Comparison of ENCODE assay signal across 1 cellular context in the genomic region with DNA sequence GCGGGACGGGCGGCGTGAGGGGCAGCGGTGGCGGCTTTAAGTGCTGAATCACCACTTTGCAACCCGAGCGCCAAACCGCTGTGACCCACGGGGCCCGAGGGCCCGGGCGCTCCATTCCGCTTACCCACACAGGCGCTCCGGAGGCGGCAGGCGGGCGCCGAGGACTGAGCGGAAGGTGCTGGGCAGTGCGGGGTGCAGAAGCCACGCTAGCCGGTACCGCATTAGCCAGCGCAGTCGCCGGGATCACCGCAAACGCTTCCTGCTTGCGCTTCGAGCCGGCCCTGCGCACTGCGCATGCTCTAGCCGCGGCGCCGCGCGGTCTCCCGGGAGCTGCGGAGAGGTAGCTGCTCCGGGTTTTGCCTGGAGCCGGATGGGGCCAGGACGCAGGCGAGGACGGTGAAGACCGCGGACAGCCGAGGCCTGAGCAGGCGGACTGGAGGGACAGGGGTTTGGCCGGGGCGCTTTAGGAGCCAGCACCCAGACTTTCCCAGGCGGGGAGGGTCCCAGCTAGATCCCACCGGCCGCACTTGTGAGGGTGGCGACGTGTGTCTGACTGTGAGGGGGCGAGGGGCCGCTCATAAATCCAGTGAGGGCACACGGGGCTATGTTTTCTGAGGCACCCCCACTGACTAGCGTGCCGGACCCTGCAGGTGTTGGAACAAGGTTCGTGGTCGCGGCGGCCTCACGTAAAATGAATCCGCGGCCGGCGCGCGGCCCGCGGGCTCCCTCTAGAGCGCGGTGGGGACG.
TF ChIP-seq lines count a peak whose summit lies in the region.

A gene (minus strand): TSS at position 296 of the 747 bp plus-strand sequence. CDS start 74 bp downstream, at position 222.

TF ChIP-seq in HEK293, 187 proteins besides CTCF, POLR2A, EP300 and RAD21 (continued from another document and continues in another):
- TF ChIP-seq, protein P1, sequence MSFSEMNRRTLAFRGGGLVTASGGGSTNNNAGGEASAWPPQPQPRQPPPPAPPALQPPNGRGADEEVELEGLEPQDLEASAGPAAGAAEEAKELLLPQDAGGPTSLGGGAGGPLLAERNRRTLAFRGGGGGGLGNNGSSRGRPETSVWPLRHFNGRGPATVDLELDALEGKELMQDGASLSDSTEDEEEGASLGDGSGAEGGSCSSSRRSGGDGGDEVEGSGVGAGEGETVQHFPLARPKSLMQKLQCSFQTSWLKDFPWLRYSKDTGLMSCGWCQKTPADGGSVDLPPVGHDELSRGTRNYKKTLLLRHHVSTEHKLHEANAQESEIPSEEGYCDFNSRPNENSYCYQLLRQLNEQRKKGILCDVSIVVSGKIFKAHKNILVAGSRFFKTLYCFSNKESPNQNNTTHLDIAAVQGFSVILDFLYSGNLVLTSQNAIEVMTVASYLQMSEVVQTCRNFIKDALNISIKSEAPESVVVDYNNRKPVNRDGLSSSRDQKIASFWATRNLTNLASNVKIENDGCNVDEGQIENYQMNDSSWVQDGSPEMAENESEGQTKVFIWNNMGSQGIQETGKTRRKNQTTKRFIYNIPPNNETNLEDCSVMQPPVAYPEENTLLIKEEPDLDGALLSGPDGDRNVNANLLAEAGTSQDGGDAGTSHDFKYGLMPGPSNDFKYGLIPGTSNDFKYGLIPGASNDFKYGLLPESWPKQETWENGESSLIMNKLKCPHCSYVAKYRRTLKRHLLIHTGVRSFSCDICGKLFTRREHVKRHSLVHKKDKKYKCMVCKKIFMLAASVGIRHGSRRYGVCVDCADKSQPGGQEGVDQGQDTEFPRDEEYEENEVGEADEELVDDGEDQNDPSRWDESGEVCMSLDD (tag by site-specific recombination; IDR thresholded peaks at IDR 0.05) = peak; percentile 36; the same call in 1 of the 2 replicates
- TF ChIP-seq, protein P2, sequence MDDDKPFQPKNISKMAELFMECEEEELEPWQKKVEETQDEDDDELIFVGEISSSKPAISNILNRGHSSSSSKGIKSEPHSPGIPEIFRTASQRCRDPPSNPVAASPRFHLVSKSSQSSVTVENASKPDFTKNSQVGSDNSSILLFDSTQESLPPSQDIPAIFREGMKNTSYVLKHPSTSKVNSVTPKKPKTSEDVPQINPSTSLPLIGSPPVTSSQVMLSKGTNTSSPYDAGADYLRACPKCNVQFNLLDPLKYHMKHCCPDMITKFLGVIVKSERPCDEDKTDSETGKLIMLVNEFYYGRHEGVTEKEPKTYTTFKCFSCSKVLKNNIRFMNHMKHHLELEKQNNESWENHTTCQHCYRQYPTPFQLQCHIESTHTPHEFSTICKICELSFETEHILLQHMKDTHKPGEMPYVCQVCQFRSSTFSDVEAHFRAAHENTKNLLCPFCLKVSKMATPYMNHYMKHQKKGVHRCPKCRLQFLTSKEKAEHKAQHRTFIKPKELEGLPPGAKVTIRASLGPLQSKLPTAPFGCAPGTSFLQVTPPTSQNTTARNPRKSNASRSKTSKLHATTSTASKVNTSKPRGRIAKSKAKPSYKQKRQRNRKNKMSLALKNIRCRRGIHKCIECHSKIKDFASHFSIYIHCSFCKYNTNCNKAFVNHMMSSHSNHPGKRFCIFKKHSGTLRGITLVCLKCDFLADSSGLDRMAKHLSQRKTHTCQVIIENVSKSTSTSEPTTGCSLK (tag by site-specific recombination; IDR thresholded peaks at IDR 0.05) = no peak
- TF ChIP-seq, protein P3, sequence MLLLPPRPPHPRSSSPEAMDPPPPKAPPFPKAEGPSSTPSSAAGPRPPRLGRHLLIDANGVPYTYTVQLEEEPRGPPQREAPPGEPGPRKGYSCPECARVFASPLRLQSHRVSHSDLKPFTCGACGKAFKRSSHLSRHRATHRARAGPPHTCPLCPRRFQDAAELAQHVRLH (tag by site-specific recombination; IDR thresholded peaks at IDR 0.05) = peak; percentile 72; the same call in 1 of the 2 replicates
- peak; percentile 97 for TF ChIP-seq ZNF335 (tag by site-specific recombination; conservative IDR thresholded peaks at IDR 0.05)
- TF ChIP-seq, protein P4, sequence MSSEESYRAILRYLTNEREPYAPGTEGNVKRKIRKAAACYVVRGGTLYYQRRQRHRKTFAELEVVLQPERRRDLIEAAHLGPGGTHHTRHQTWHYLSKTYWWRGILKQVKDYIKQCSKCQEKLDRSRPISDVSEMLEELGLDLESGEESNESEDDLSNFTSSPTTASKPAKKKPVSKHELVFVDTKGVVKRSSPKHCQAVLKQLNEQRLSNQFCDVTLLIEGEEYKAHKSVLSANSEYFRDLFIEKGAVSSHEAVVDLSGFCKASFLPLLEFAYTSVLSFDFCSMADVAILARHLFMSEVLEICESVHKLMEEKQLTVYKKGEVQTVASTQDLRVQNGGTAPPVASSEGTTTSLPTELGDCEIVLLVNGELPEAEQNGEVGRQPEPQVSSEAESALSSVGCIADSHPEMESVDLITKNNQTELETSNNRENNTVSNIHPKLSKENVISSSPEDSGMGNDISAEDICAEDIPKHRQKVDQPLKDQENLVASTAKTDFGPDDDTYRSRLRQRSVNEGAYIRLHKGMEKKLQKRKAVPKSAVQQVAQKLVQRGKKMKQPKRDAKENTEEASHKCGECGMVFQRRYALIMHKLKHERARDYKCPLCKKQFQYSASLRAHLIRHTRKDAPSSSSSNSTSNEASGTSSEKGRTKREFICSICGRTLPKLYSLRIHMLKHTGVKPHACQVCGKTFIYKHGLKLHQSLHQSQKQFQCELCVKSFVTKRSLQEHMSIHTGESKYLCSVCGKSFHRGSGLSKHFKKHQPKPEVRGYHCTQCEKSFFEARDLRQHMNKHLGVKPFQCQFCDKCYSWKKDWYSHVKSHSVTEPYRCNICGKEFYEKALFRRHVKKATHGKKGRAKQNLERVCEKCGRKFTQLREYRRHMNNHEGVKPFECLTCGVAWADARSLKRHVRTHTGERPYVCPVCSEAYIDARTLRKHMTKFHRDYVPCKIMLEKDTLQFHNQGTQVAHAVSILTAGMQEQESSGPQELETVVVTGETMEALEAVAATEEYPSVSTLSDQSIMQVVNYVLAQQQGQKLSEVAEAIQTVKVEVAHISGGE (tag by site-specific recombination; conservative IDR thresholded peaks at IDR 0.05; ENCODE audit: low read depth) = peak; percentile 88
- TF ChIP-seq ZNF623 (tag by site-specific recombination; IDR thresholded peaks at IDR 0.05) = 0 out of 2 replicates have a peak, but pooled peaks have one; percentile 6
- TF ChIP-seq, protein P5, sequence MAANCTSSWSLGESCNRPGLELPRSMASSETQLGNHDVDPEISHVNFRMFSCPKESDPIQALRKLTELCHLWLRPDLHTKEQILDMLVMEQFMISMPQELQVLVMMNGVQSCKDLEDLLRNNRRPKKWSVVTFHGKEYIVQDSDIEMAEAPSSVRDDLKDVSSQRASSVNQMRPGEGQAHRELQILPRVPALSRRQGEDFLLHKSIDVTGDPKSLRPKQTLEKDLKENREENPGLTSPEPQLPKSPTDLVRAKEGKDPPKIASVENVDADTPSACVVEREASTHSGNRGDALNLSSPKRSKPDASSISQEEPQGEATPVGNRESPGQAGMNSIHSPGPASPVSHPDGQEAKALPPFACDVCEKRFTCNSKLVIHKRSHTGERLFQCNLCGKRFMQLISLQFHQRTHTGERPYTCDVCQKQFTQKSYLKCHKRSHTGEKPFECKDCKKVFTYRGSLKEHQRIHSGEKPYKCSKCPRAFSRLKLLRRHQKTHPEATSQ (tag by site-specific recombination; IDR thresholded peaks at IDR 0.05) = 0 out of 2 replicates have a peak, but pooled peaks have one; percentile 61
- peak; percentile 31; the same call in 1 of the 2 replicates for TF ChIP-seq SCRT2 (tag by site-specific recombination; IDR thresholded peaks at IDR 0.05)
- TF ChIP-seq, protein P6, sequence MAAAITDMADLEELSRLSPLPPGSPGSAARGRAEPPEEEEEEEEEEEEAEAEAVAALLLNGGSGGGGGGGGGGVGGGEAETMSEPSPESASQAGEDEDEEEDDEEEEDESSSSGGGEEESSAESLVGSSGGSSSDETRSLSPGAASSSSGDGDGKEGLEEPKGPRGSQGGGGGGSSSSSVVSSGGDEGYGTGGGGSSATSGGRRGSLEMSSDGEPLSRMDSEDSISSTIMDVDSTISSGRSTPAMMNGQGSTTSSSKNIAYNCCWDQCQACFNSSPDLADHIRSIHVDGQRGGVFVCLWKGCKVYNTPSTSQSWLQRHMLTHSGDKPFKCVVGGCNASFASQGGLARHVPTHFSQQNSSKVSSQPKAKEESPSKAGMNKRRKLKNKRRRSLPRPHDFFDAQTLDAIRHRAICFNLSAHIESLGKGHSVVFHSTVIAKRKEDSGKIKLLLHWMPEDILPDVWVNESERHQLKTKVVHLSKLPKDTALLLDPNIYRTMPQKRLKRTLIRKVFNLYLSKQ (tag by site-specific recombination; IDR thresholded peaks at IDR 0.05; ENCODE audit: borderline replicate concordance) = no peak
- TF ChIP-seq ZBTB20 (tag by site-specific recombination; IDR thresholded peaks at IDR 0.05) = peak; percentile 84
- peak; percentile 100 for TF ChIP-seq ZNF600 (tag by site-specific recombination; IDR thresholded peaks at IDR 0.05)
- TF ChIP-seq, protein P7, sequence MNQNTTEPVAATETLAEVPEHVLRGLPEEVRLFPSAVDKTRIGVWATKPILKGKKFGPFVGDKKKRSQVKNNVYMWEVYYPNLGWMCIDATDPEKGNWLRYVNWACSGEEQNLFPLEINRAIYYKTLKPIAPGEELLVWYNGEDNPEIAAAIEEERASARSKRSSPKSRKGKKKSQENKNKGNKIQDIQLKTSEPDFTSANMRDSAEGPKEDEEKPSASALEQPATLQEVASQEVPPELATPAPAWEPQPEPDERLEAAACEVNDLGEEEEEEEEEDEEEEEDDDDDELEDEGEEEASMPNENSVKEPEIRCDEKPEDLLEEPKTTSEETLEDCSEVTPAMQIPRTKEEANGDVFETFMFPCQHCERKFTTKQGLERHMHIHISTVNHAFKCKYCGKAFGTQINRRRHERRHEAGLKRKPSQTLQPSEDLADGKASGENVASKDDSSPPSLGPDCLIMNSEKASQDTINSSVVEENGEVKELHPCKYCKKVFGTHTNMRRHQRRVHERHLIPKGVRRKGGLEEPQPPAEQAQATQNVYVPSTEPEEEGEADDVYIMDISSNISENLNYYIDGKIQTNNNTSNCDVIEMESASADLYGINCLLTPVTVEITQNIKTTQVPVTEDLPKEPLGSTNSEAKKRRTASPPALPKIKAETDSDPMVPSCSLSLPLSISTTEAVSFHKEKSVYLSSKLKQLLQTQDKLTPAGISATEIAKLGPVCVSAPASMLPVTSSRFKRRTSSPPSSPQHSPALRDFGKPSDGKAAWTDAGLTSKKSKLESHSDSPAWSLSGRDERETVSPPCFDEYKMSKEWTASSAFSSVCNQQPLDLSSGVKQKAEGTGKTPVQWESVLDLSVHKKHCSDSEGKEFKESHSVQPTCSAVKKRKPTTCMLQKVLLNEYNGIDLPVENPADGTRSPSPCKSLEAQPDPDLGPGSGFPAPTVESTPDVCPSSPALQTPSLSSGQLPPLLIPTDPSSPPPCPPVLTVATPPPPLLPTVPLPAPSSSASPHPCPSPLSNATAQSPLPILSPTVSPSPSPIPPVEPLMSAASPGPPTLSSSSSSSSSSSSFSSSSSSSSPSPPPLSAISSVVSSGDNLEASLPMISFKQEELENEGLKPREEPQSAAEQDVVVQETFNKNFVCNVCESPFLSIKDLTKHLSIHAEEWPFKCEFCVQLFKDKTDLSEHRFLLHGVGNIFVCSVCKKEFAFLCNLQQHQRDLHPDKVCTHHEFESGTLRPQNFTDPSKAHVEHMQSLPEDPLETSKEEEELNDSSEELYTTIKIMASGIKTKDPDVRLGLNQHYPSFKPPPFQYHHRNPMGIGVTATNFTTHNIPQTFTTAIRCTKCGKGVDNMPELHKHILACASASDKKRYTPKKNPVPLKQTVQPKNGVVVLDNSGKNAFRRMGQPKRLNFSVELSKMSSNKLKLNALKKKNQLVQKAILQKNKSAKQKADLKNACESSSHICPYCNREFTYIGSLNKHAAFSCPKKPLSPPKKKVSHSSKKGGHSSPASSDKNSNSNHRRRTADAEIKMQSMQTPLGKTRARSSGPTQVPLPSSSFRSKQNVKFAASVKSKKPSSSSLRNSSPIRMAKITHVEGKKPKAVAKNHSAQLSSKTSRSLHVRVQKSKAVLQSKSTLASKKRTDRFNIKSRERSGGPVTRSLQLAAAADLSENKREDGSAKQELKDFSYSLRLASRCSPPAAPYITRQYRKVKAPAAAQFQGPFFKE (tag by site-specific recombination; IDR thresholded peaks at IDR 0.05; ENCODE audit: borderline replicate concordance) = 0 out of 2 replicates have a peak, but pooled peaks have one; percentile 20
- TF ChIP-seq BCL11B (tag by site-specific recombination; IDR thresholded peaks at IDR 0.05; ENCODE audit: low read depth) = peak; percentile 72; the same call in 1 of the 2 replicates
- TF ChIP-seq ZNF660 (tag by site-specific recombination; IDR thresholded peaks at IDR 0.05) = peak; percentile 62
- no peak for TF ChIP-seq HOXA7 (CRISPR knock-in tag; IDR thresholded peaks at IDR 0.05; ENCODE audit: borderline replicate concordance)
- TF ChIP-seq, protein P8, sequence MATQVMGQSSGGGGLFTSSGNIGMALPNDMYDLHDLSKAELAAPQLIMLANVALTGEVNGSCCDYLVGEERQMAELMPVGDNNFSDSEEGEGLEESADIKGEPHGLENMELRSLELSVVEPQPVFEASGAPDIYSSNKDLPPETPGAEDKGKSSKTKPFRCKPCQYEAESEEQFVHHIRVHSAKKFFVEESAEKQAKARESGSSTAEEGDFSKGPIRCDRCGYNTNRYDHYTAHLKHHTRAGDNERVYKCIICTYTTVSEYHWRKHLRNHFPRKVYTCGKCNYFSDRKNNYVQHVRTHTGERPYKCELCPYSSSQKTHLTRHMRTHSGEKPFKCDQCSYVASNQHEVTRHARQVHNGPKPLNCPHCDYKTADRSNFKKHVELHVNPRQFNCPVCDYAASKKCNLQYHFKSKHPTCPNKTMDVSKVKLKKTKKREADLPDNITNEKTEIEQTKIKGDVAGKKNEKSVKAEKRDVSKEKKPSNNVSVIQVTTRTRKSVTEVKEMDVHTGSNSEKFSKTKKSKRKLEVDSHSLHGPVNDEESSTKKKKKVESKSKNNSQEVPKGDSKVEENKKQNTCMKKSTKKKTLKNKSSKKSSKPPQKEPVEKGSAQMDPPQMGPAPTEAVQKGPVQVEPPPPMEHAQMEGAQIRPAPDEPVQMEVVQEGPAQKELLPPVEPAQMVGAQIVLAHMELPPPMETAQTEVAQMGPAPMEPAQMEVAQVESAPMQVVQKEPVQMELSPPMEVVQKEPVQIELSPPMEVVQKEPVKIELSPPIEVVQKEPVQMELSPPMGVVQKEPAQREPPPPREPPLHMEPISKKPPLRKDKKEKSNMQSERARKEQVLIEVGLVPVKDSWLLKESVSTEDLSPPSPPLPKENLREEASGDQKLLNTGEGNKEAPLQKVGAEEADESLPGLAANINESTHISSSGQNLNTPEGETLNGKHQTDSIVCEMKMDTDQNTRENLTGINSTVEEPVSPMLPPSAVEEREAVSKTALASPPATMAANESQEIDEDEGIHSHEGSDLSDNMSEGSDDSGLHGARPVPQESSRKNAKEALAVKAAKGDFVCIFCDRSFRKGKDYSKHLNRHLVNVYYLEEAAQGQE (tag by site-specific recombination; IDR thresholded peaks at IDR 0.05) = peak; percentile 70
- peak; percentile 79; the same call in 1 of the 2 replicates for TF ChIP-seq ZNF777 (tag by site-specific recombination; IDR thresholded peaks at IDR 0.05; ENCODE audit: borderline replicate concordance)
- TF ChIP-seq, protein P9, sequence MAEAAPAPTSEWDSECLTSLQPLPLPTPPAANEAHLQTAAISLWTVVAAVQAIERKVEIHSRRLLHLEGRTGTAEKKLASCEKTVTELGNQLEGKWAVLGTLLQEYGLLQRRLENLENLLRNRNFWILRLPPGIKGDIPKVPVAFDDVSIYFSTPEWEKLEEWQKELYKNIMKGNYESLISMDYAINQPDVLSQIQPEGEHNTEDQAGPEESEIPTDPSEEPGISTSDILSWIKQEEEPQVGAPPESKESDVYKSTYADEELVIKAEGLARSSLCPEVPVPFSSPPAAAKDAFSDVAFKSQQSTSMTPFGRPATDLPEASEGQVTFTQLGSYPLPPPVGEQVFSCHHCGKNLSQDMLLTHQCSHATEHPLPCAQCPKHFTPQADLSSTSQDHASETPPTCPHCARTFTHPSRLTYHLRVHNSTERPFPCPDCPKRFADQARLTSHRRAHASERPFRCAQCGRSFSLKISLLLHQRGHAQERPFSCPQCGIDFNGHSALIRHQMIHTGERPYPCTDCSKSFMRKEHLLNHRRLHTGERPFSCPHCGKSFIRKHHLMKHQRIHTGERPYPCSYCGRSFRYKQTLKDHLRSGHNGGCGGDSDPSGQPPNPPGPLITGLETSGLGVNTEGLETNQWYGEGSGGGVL (tag by site-specific recombination; IDR thresholded peaks at IDR 0.05) = 0 out of 2 replicates have a peak, but pooled peaks have one; percentile 2
- peak; percentile 89 for TF ChIP-seq ZXDB (tag by site-specific recombination; IDR thresholded peaks at IDR 0.05)
- no peak for TF ChIP-seq ZNF132 (tag by site-specific recombination; IDR thresholded peaks at IDR 0.05; ENCODE audit: borderline replicate concordance)
